12 cellular contexts compared by ENCODE assay signal in genomic region chr17:77948690-77949114, GRCh38. TPM values are rescaled to one million over a fixed set of nuclear protein-coding genes. Genes with fewer than 3 reads are reported as not detected.
DNase-seq lines count a peak whose midpoint lies in the region; ATAC-seq and TF ChIP-seq lines count a peak whose summit lies in the region.
"Had no signal": no experiment of that assay in that cellular context is flagged by ENCODE, and none has a peak within 500 bp of the region (broad histone marks: within the 10 kb centered on the region; RNA-seq: fewer than 3 reads in every experiment).

No MANE protein-coding gene starts in this region.

- ATAC-seq in T-helper 17 cell, result no peak

- no peak overlapping the region for H3K27ac Mint-ChIP-seq in T-helper 17 cell
- H3K27ac Mint-ChIP-seq in glutamatergic neuron (ENCODE audit: unreplicated experiment), result no peak overlapping the region
- H3K27ac Mint-ChIP-seq: dendritic cell treated with granulocyte-macrophage colony-stimulating factor and Interleukin-4, amounts not matched to agents 40 ng/mL and 50 ng/mL, for 4 days had no signal

- H3K9me3 ChIP-seq in AG04450 (ENCODE audit: control insufficient read depth, insufficient read depth, low read length), result no peaks in the 10 kb centered on the region
- no peaks in the 10 kb centered on the region for H3K9me3 ChIP-seq in T-helper 17 cell (ENCODE audit: control insufficient read depth, low read length, poor library complexity, severe bottlenecking)
- H3K9me3 ChIP-seq in spleen, result peaks cover 0 to 4% (median 0%) of the 10 kb centered on the region in 8 donors
- H3K9me3 ChIP-seq: thoracic aorta had no signal

- H3K27me3 Mint-ChIP-seq in T-helper 17 cell (peaks cover 17% of the 10 kb centered on the region), glutamatergic neuron (ENCODE audit: unreplicated experiment) (peaks cover 2% of the 10 kb centered on the region)

- TF ChIP-seq CTCF in AG04450 (IDR thresholded peaks at IDR 0.05; ENCODE audit: low read depth, low read length) (no peak), brain microvascular endothelial cell (IDR thresholded peaks at IDR 0.05; ENCODE audit: low read depth, low read length, missing control alignments) (no peak), glutamatergic neuron (IDR thresholded peaks at IDR 0.05; ENCODE audit: partially characterized antibody, unreplicated experiment) (no peak), spleen (IDR thresholded peaks at IDR 0.05 in 8 of 11, conservative IDR thresholded peaks at IDR 0.05 in 3 of 11) (no peak)

- H3K4me3 Mint-ChIP-seq in T-helper 17 cell (no peak overlapping the region), glutamatergic neuron (ENCODE audit: unreplicated experiment) (no peak overlapping the region)
- H3K4me3 Mint-ChIP-seq: dendritic cell treated with granulocyte-macrophage colony-stimulating factor and Interleukin-4, amounts not matched to agents 40 ng/mL and 50 ng/mL, for 4 days had no signal

- H3K27me3 ChIP-seq in AG04450 (ENCODE audit: control insufficient read depth, insufficient read depth, low read length) (peaks cover 26% of the 10 kb centered on the region), brain microvascular endothelial cell (replicated peaks) (peaks cover 16% of the 10 kb centered on the region), spleen (replicated peaks in 1 of 7) (peaks cover 0 to 64% (median 0%) of the 10 kb centered on the region in 7 donors)

- peak; percentile 10 for DNase-seq in AG04450 (ENCODE audit: low read depth, low spot score)
- DNase-seq in HuH-7 (ENCODE audit: low spot score), result peak; percentile 56
- peak; percentile 55 for DNase-seq in brain microvascular endothelial cell
- DNase-seq in kidney tubule cell (ENCODE audit: low spot score), result peak; percentile 60
- DNase-seq in T-helper 17 cell, result no peak
- DNase-seq in NCI-H2107 treated with DMSO at 0.1 percent for 48 hours (lab: John Stamatoyannopoulos, UW; ENCODE audit: unreplicated experiment), result no peak
- DNase-seq in glutamatergic neuron, result no peak
- DNase-seq in spleen, result no peak
- DNase-seq: COR-L47, MV-4-11 had no signal

- H3K4me1 Mint-ChIP-seq in T-helper 17 cell, result peaks cover 8% of the 10 kb centered on the region
- no peaks in the 10 kb centered on the region for H3K4me1 Mint-ChIP-seq in glutamatergic neuron (ENCODE audit: low read depth, unreplicated experiment)

- H3K36me3 Mint-ChIP-seq in T-helper 17 cell (ENCODE audit: low read depth) (no peaks in the 10 kb centered on the region), glutamatergic neuron (ENCODE audit: unreplicated experiment) (peaks cover 18% of the 10 kb centered on the region)

- H3K4me1 ChIP-seq in spleen, result peaks cover 0 to 8% (median 0%) of the 10 kb centered on the region in 6 donors

- WGBS in spleen, 5 donors, result 32 to 64% (median 54%) methylated on average over 3 of the region's 3 CpGs

- H3K9me3 Mint-ChIP-seq in glutamatergic neuron (ENCODE audit: unreplicated experiment), result peaks cover 2% of the 10 kb centered on the region

- H3K4me3 ChIP-seq in AG04450 (ENCODE audit: low read depth, low read length) (no peak overlapping the region), brain microvascular endothelial cell (ENCODE audit: low read depth, low read length) (no peak overlapping the region), spleen (no peak overlapping the region)
- H3K4me3 ChIP-seq: thoracic aorta had no signal

- H3K36me3 ChIP-seq in brain microvascular endothelial cell (replicated peaks) (no peaks in the 10 kb centered on the region), spleen (no peaks in the 10 kb centered on the region)
- H3K36me3 ChIP-seq: thoracic aorta had no signal

- in situ Hi-C loops in brain microvascular endothelial cell (cut with HindIII; ENCODE audit: low pct_ligation_motif_present, low sequenced_read_pairs), result no loop called here

- intact Hi-C loops in spleen (cut with DNase I; ENCODE audit: low total_unique reads), result no loop called here

- POLR2A ChIA-PET in AG04450 (lab: Yijun Ruan, JAX), result interaction anchor here (2.6 kb wide), 1 partner anchor 9 kb away, joined by 13 read pairs; the partner anchor contains the start of gene TNRC6C

- no peak for TF ChIP-seq POLR2A in spleen (IDR thresholded peaks at IDR 0.05)

- H3K27ac ChIP-seq in AG04450 (ENCODE audit: low read depth, low read length), result no peak overlapping the region
- H3K27ac ChIP-seq in brain microvascular endothelial cell, result no peak overlapping the region
- H3K27ac ChIP-seq in spleen, result no peak overlapping the region
- H3K27ac ChIP-seq: thoracic aorta had no signal

- CTCF ChIA-PET in AG04450 (lab: Charles Lee), result no interaction called here

RNA-seq across cellular contexts. Expression of gene TNRC6C, which starts 9.8 kb away (rescaled TPM):
- 1.2 and 2.2 TPM in 2 replicates for polyA plus RNA-seq in AG04450 (2011; rRNA removed)
- polyA minus RNA-seq in AG04450 (2011; rRNA and poly(A)+ RNA removed), result 12.2 and 12.6 TPM in 2 replicates
- total RNA-seq in T-helper 17 cell, result 10 to 100 TPM; 64.4 to 64.5 TPM
- total RNA-seq in glutamatergic neuron (ENCODE audit: unreplicated experiment), result 64.7 TPM
- total RNA-seq in spleen, result 10 to 100 TPM; 15.1 to 37.0 (median 30.5) TPM
- 1 to 10 TPM; 1.7 to 4.5 (median 2.8) TPM for polyA plus RNA-seq in spleen

Comparison
In these comparisons a context has a peak if more than half of its experiments do, and no peak if none do; other contexts are left out.
1. DNase-seq: peak in AG04450 (single experiment), HuH-7 (single experiment), brain microvascular endothelial cell (single experiment) and kidney tubule cell (single experiment); none in T-helper 17 cell (0 of 3), NCI-H2107 treated with DMSO at 0.1 percent for 48 hours (single experiment), glutamatergic neuron (single experiment) and spleen (single experiment).